In the genomic region with DNA sequence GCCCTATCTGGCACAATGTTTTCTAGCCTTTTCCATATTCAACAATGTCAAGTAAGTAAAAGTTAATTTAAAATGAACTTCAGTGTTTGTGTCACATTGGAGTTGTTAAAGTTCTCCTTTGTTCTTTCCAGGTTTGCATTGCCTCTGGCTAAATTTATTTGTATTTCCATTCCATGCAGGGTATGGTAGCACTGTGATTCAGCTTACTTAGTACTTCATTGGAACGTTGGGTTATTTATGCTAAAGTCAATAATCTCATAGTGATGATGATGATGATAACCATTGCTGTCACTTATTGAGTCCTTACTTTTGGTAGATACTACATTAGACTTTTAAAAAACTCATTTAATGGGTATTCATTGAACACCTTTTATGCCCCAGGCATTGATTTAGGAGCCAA, we compare ENCODE assay signal across 15 cellular contexts.
DNase-seq lines count a peak whose midpoint lies in the region; FAIRE-seq and TF ChIP-seq lines count a peak whose summit lies in the region.
"Had no signal": no experiment of that assay in that cellular context is flagged by ENCODE, and none has a peak within 500 bp of the region (broad histone marks: within the 10 kb centered on the region; RNA-seq: fewer than 3 reads in every experiment).

No MANE protein-coding gene starts in this region.

- H2AFZ ChIP-seq in smooth muscle cell (ENCODE audit: low read depth), result no peak overlapping the region

- FAIRE-seq in HTR-8/SVneo (lab: Jason Lieb, UNC), result peak; percentile 99
- FAIRE-seq: H1 had no signal

- no peaks in the 10 kb centered on the region for H3K27me3 ChIP-seq in smooth muscle cell (ENCODE audit: low read depth)
- H3K27me3 ChIP-seq: BLaER1 treated with 17β-estradiol and CSF1 and Interleukin-3, amounts not matched to agents 10 nM and 100 nM had no signal

- H3K27me3 Mint-ChIP-seq in mesothelial cell of epicardium (ENCODE audit: low read depth), result no peaks in the 10 kb centered on the region
- H3K27me3 Mint-ChIP-seq: CD4-positive, CD25-positive, alpha-beta regulatory T cell had no signal

- H3K79me2 ChIP-seq in smooth muscle cell (ENCODE audit: low read depth), result no peaks in the 10 kb centered on the region

- H3K27ac ChIP-seq in smooth muscle cell (ENCODE audit: low read depth), result peak overlapping the region; percentile 100
- H3K27ac ChIP-seq: BLaER1 treated with 17β-estradiol and CSF1 and Interleukin-3, amounts not matched to agents 10 nM and 100 nM had no signal

- peak overlapping the region; percentile 64 for H3K4me2 ChIP-seq in smooth muscle cell
- H3K4me2 ChIP-seq: BLaER1 treated with 17β-estradiol and CSF1 and Interleukin-3, amounts not matched to agents 10 nM and 100 nM had no signal

- no peak for DNase-seq in HTR-8/SVneo (ENCODE audit: insufficient read length, low spot score)
- DNase-seq in epithelial cell of esophagus (ENCODE audit: low read depth), result peak; percentile 20
- no peak for DNase-seq in mesothelial cell of epicardium (ENCODE audit: low spot score in 2 of 2, unreplicated experiment in 2 of 2)
- no peak for DNase-seq in smooth muscle cell (lab: John Stamatoyannopoulos, UW; ENCODE audit: unreplicated experiment)
- no peak for DNase-seq in AML-193 (lab: John Stamatoyannopoulos, UW)
- DNase-seq in NCI-H1105 treated with DMSO at 0.1 percent for 48 hours (lab: John Stamatoyannopoulos, UW), result no peak
- DNase-seq in central memory CD4-positive, alpha-beta T cell, result no peak
- no peak for DNase-seq in epidermal melanocyte (ENCODE audit: insufficient read length, low spot score)
- DNase-seq: 8988T; CD4-positive, CD25-positive, alpha-beta regulatory T cell; DMS 273 treated with DMSO at 0.1 percent for 48 hours; HFFc6 had no signal

- H3F3A ChIP-seq in smooth muscle cell (ENCODE audit: low read depth), result peaks cover 53% of the 10 kb centered on the region

- peaks cover 5% of the 10 kb centered on the region for H3K9me3 ChIP-seq in smooth muscle cell (replicated peaks; ENCODE audit: low read depth)

- peak overlapping the region; percentile 21 for H3K27ac Mint-ChIP-seq in mesothelial cell of epicardium
- H3K27ac Mint-ChIP-seq: CD4-positive, CD25-positive, alpha-beta regulatory T cell; HFFc6 had no signal

- no peak overlapping the region for H3K4me3 Mint-ChIP-seq in mesothelial cell of epicardium
- H3K4me3 Mint-ChIP-seq: CD4-positive, CD25-positive, alpha-beta regulatory T cell; HFFc6 had no signal

- peaks cover 20% of the 10 kb centered on the region for H3K9me3 Mint-ChIP-seq in mesothelial cell of epicardium

- TF ChIP-seq CTCF in epithelial cell of esophagus (IDR thresholded peaks at IDR 0.05; ENCODE audit: insufficient read depth, low read depth, low read length, missing control alignments) (no peak), mesothelial cell of epicardium (IDR thresholded peaks at IDR 0.05; ENCODE audit: unreplicated experiment) (no peak), smooth muscle cell (IDR thresholded peaks at IDR 0.05; ENCODE audit: borderline replicate concordance, insufficient read depth, poor library complexity, severe bottlenecking) (no peak)

- H3K4me3 ChIP-seq in epithelial cell of esophagus (ENCODE audit: low read length), result no peak overlapping the region
- H3K4me3 ChIP-seq in smooth muscle cell, result no peak overlapping the region
- H3K4me3 ChIP-seq: BLaER1 treated with 17β-estradiol and CSF1 and Interleukin-3, amounts not matched to agents 10 nM and 100 nM; HAP-1 had no signal

- H3K36me3 ChIP-seq in smooth muscle cell (ENCODE audit: low read depth), result no peaks in the 10 kb centered on the region
- H3K36me3 ChIP-seq: HAP-1 had no signal

- peaks cover 48% of the 10 kb centered on the region for H3K4me1 Mint-ChIP-seq in mesothelial cell of epicardium

- 3% methylated on average over 1 of the region's 1 CpG for WGBS in smooth muscle cell (ENCODE audit: low lambda C conversion rate)

- H3K36me3 Mint-ChIP-seq in mesothelial cell of epicardium, result peaks cover 14% of the 10 kb centered on the region

- peaks cover 52% of the 10 kb centered on the region for H3K4me1 ChIP-seq in smooth muscle cell (ENCODE audit: low read depth)

- H4K20me1 ChIP-seq in smooth muscle cell (ENCODE audit: low read depth), result no peaks in the 10 kb centered on the region
- H4K20me1 ChIP-seq: BLaER1 treated with 17β-estradiol and CSF1 and Interleukin-3, amounts not matched to agents 10 nM and 100 nM had no signal

- peak overlapping the region; percentile 85 for H3K9ac ChIP-seq in smooth muscle cell (ENCODE audit: low read depth)
- H3K9ac ChIP-seq: BLaER1 treated with 17β-estradiol and CSF1 and Interleukin-3, amounts not matched to agents 10 nM and 100 nM had no signal
